In the genomic region with DNA sequence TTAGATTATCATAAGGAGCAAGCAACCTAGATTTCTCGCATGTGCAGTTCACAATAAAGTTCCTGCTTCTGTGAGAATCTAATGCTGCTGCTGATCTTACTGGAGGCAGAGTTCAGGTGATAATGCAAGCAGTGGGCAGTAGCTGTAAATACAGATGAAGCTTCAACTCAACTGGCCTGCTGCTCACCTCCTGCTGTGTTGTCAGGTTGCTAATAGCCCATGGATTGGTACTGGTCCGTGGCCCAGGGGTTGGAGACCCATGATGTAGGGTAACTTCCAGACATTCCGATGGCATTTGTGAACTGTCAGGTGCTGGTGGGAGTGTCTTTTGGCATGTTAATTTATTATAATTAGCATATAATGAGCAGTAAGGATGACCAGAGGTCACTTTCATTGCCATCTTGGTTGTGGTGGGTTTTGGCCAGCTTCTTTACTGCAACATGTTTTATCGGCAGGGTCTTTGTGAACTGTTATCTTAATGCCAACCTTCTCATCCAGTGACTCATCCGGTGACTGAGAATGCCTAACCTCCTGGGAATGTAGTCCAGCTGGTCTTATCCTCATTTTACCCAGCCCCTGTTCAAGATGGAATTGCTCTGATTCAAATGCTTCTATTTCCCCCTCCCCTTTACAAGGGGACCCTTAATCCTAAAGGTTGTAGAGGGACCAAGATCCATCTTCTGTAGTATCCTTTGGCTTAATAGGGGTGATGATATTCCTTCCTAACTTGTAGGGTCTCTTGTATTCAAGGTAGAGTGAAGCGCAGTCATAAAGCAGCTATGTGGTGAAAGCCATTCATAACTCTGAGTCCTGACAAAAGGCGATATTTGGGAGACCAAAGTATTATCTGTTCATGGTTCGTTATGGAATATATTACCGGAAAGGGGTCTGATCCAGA, we compare ENCODE assay signal across 16 cellular contexts.
DNase-seq lines count a peak whose midpoint lies in the region; ATAC-seq and TF ChIP-seq lines count a peak whose summit lies in the region.
"Had no signal": no experiment of that assay in that cellular context is flagged by ENCODE, and none has a peak within 500 bp of the region (broad histone marks: within the 10 kb centered on the region; RNA-seq: fewer than 3 reads in every experiment).

No MANE protein-coding gene starts in this region.

- H2AK5ac ChIP-seq in trophoblast cell (ENCODE audit: low read length), result no peak overlapping the region

- peak; percentile 68 for DNase-seq in HCEC 1CT
- peak; percentile 84 for DNase-seq in RWPE1 (ENCODE audit: low spot score)
- peak; percentile 74 to 85 for DNase-seq in trophoblast cell
- no peak for DNase-seq in activated naive CD8-positive, alpha-beta T cell treated with anti-CD3 and anti-CD28 coated beads for 36 hours
- no peak for DNase-seq in activated T-cell treated with anti-CD3 and anti-CD28 coated beads, Interleukin-2, amount 50 U/mL, for 72 hours
- DNase-seq in KBM-7, result no peak
- DNase-seq: colonic mucosa, DMS79, NCI-H2081 treated with DMSO at 0.1 percent for 48 hours, nucleus accumbens, OCI-M1, upper lobe of right lung had no signal

- H4K91ac ChIP-seq in trophoblast cell (ENCODE audit: low read depth, low read length), result peak overlapping the region; percentile 24

- peak; percentile 71 for ATAC-seq in esophagus mucosa
- no peak for ATAC-seq in HG02938 (IDR thresholded peaks at IDR 0.05; ENCODE audit: unreplicated experiment)
- ATAC-seq in activated T-cell treated with anti-CD3 and anti-CD28 coated beads, Interleukin-2, amount 50 U/mL, for 72 hours (replicated peaks in 1 of 2), result no peak
- ATAC-seq: activated CD4-positive, CD25-positive, alpha-beta regulatory T cell treated with anti-CD3 and anti-CD28 coated beads, Interleukin-2, amount 50 U/mL, for 24 hours; upper lobe of right lung had no signal

- CTCF ChIA-PET in RWPE1 (lab: Yijun Ruan, JAX), result interaction anchor here (0.6 to 1.8 kb wide), 4 partner anchors 43 to 161 kb away, joined by 3 to 7 read pairs (median 3); no protein-coding TSS in a partner anchor

- in situ Hi-C loops in KBM-7 (cut with MboI; ENCODE audit: low pct_unique_long_range_greater_than_20kb, low sequenced_read_pairs), result no loop called here

- POLR2A ChIA-PET in RWPE1 (lab: Yijun Ruan, JAX; ENCODE audit: low non-redundant PET), result interaction anchor here (0.5 kb wide), 1 partner anchor 71 kb away, joined by 5 read pairs; no protein-coding TSS in a partner anchor

- no peak overlapping the region for H3K4me3 ChIP-seq in trophoblast cell (ENCODE audit: low read depth, low read length)
- H3K4me3 ChIP-seq: colonic mucosa, upper lobe of right lung had no signal

- H2BK12ac ChIP-seq in trophoblast cell (ENCODE audit: low read length), result peak overlapping the region; percentile 98

- peak overlapping the region; percentile 81 for H3K18ac ChIP-seq in trophoblast cell (ENCODE audit: low read length)

- peak overlapping the region; percentile 54 for H4K8ac ChIP-seq in trophoblast cell (ENCODE audit: low read depth, low read length)

- H3K27ac Mint-ChIP-seq in activated naive CD8-positive, alpha-beta T cell treated with anti-CD3 and anti-CD28 coated beads for 36 hours, result no peak overlapping the region
- no peak overlapping the region for H3K27ac Mint-ChIP-seq in activated T-cell treated with anti-CD3 and anti-CD28 coated beads, Interleukin-2, amount 50 U/mL, for 72 hours
- H3K27ac Mint-ChIP-seq: activated T-helper 2 cell treated with anti-CD3 and anti-CD28 coated beads, Interferon-gamma antibody, Interleukin-2, Interleukin-4, amounts not matched to agents 10 μg/mL and 5 μg/mL and 100 μg/mL, durations not matched to agents 14 hours and 24 hours and 36 hours had no signal

- H3K27me3 Mint-ChIP-seq in activated naive CD8-positive, alpha-beta T cell treated with anti-CD3 and anti-CD28 coated beads for 36 hours, result no peaks in the 10 kb centered on the region
- H3K27me3 Mint-ChIP-seq in activated T-cell treated with anti-CD3 and anti-CD28 coated beads, Interleukin-2, amount 50 U/mL, for 72 hours (ENCODE audit: low read depth), result no peaks in the 10 kb centered on the region

- peaks cover 5% of the 10 kb centered on the region in 2 experiments for H3K4me1 ChIP-seq in trophoblast cell (ENCODE audit: control insufficient read depth in 1 of 2, insufficient read depth in 2 of 2, low read length in 2 of 2)
- H3K4me1 ChIP-seq: colonic mucosa, upper lobe of right lung had no signal

- no peaks in the 10 kb centered on the region for H3K27me3 ChIP-seq in trophoblast cell (ENCODE audit: insufficient read depth, low read length)
- H3K27me3 ChIP-seq: colonic mucosa, upper lobe of right lung had no signal

- H3K9me3 ChIP-seq in trophoblast cell (ENCODE audit: insufficient read depth, low read depth, low read length), result peaks cover 7% of the 10 kb centered on the region
- H3K9me3 ChIP-seq: colonic mucosa, upper lobe of right lung had no signal

- no peak overlapping the region for H3K9ac ChIP-seq in trophoblast cell (ENCODE audit: low read length)

- H3K4ac ChIP-seq in trophoblast cell (ENCODE audit: low read depth, low read length), result no peak overlapping the region

- no peak overlapping the region for H3K23ac ChIP-seq in trophoblast cell (ENCODE audit: low read length)

- TF ChIP-seq CTCF in RWPE1 (conservative IDR thresholded peaks at IDR 0.05; ENCODE audit: low read depth), result no peak

- peak overlapping the region; percentile 32 for H3K4me2 ChIP-seq in trophoblast cell (ENCODE audit: low read length)

- no peak overlapping the region for H3K4me3 Mint-ChIP-seq in activated naive CD8-positive, alpha-beta T cell treated with anti-CD3 and anti-CD28 coated beads for 36 hours
- no peak overlapping the region for H3K4me3 Mint-ChIP-seq in activated T-cell treated with anti-CD3 and anti-CD28 coated beads, Interleukin-2, amount 50 U/mL, for 72 hours

- no CpG with 5 or more reads among the region's 9 CpGs for WGBS in trophoblast cell (ENCODE audit: extremely low coverage, insufficient coverage, insufficient read length)

- H2BK5ac ChIP-seq in trophoblast cell (ENCODE audit: low read depth, low read length, poor library complexity), result peak overlapping the region; percentile 88

- H3K27ac ChIP-seq in RWPE1, result no peak overlapping the region
- H3K27ac ChIP-seq in trophoblast cell (ENCODE audit: low read depth, low read length), result peak overlapping the region; percentile 73
- H3K27ac ChIP-seq: colonic mucosa, upper lobe of right lung had no signal

- H3K36me3 ChIP-seq in trophoblast cell (ENCODE audit: control insufficient read depth in 1 of 2, insufficient read depth in 2 of 2, low read length in 2 of 2), result peaks cover 7 to 10% of the 10 kb centered on the region in 2 experiments
- H3K36me3 ChIP-seq: colonic mucosa, upper lobe of right lung had no signal

- H3K36me3 Mint-ChIP-seq in activated naive CD8-positive, alpha-beta T cell treated with anti-CD3 and anti-CD28 coated beads for 36 hours, result peaks cover 34% of the 10 kb centered on the region
- peaks cover 3 to 20% of the 10 kb centered on the region in 2 donors for H3K36me3 Mint-ChIP-seq in activated T-cell treated with anti-CD3 and anti-CD28 coated beads, Interleukin-2, amount 50 U/mL, for 72 hours (ENCODE audit: insufficient read depth in 2 of 2)

- peak overlapping the region; percentile 85 for H2BK120ac ChIP-seq in trophoblast cell (ENCODE audit: insufficient read depth, low read length, poor library complexity)

- peaks cover 8% of the 10 kb centered on the region for H3K79me1 ChIP-seq in trophoblast cell (ENCODE audit: low read length)

- H2AFZ ChIP-seq in trophoblast cell (ENCODE audit: insufficient read depth, low read length, poor library complexity), result no peak overlapping the region

- peaks cover 2% of the 10 kb centered on the region for H3K9me3 Mint-ChIP-seq in activated naive CD8-positive, alpha-beta T cell treated with anti-CD3 and anti-CD28 coated beads for 36 hours
- no peaks in the 10 kb centered on the region for H3K9me3 Mint-ChIP-seq in activated T-cell treated with anti-CD3 and anti-CD28 coated beads, Interleukin-2, amount 50 U/mL, for 72 hours
- H3K9me3 Mint-ChIP-seq: activated T-helper 2 cell treated with anti-CD3 and anti-CD28 coated beads, Interferon-gamma antibody, Interleukin-2, Interleukin-4, amounts not matched to agents 10 μg/mL and 5 μg/mL and 100 μg/mL, durations not matched to agents 14 hours and 24 hours and 36 hours had no signal

- no peaks in the 10 kb centered on the region for H3K79me2 ChIP-seq in trophoblast cell (ENCODE audit: control insufficient read depth, insufficient read depth, low read length, poor library complexity)

- no peak overlapping the region for H4K12ac ChIP-seq in trophoblast cell (ENCODE audit: low read depth, low read length)

- peaks cover 18% of the 10 kb centered on the region for H3K4me1 Mint-ChIP-seq in activated naive CD8-positive, alpha-beta T cell treated with anti-CD3 and anti-CD28 coated beads for 36 hours
- H3K4me1 Mint-ChIP-seq in activated T-cell treated with anti-CD3 and anti-CD28 coated beads, Interleukin-2, amount 50 U/mL, for 72 hours (ENCODE audit: low read depth), result peaks cover 6% of the 10 kb centered on the region

- H3K14ac ChIP-seq in trophoblast cell (ENCODE audit: low read length), result peak overlapping the region; percentile 30

Comparison
In these comparisons a context has a peak if more than half of its experiments do, and no peak if none do; other contexts are left out.
1. DNase-seq: peak in HCEC 1CT (single experiment), RWPE1 (single experiment) and trophoblast cell (2 of 2); none in activated naive CD8-positive, alpha-beta T cell treated with anti-CD3 and anti-CD28 coated beads for 36 hours (single experiment), activated T-cell treated with anti-CD3 and anti-CD28 coated beads, Interleukin-2, amount 50 U/mL, for 72 hours (0 of 2) and KBM-7 (single experiment).